25 cellular contexts compared by ENCODE assay signal in the genomic region with DNA sequence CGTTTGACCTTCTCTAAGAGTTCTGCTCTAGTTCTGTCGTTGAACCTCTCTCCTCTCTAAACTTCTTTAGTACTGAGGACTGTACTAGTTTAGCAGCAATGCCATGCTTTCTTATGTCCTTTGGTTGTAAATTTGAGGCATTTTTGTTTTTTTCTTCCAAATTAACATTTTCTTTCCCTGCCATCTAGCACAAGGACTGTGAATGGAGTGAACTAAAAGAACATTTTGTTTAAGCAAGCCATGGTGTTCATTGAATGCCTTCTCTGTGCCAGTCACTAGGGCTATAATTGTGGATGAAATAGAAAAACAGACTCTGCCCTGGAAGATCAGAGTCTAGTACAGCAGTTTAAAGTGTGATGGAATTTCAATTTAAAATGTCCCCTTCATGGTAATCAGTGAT.
"Had no signal": no experiment of that assay in that cellular context is flagged by ENCODE, and none has a peak within 500 bp of the region (broad histone marks: within the 10 kb centered on the region; RNA-seq: fewer than 3 reads in every experiment).

No MANE protein-coding gene starts in this region.

- H3K27ac ChIP-seq: foreskin keratinocyte, sigmoid colon, stomach, thoracic aorta, upper lobe of left lung, VCaP had no signal

- H3K27me3 ChIP-seq: foreskin keratinocyte, sigmoid colon, stomach, upper lobe of left lung had no signal

- H3K27ac Mint-ChIP-seq: activated CD4-positive, alpha-beta memory T cell treated with anti-CD3 and anti-CD28 coated beads, Interleukin-2, amount 10 ng/mL, durations not matched to agents 7 days and 5 days; activated CD4-positive, alpha-beta T cell treated with anti-CD3 and anti-CD28 coated beads, Interleukin-2, amount 10 ng/mL, durations not matched to agents 24 days and 14 days; activated naive CD4-positive, alpha-beta T cell treated with anti-CD3 and anti-CD28 coated beads for 36 hours; activated T-cell treated with anti-CD3 and anti-CD28 coated beads, Interleukin-2, amount 50 U/mL, for 72 hours; memory B cell; stimulated activated memory B cell treated with anti-CD40 and anti-IgM and Interleukin-4, amounts not matched to agents 10 μg/mL and 1 μg/mL and 100 μg/mL, for 72 hours; T-cell; T-helper 2 cell treated with Interferon-gamma antibody and Interleukin-4, amounts not matched to agents 5 μg/mL and 100 μg/mL, for 36 hours had no signal

- H3K27me3 Mint-ChIP-seq: activated CD4-positive, alpha-beta memory T cell treated with anti-CD3 and anti-CD28 coated beads, Interleukin-2, amount 10 ng/mL, durations not matched to agents 7 days and 5 days; activated CD4-positive, alpha-beta T cell treated with anti-CD3 and anti-CD28 coated beads, Interleukin-2, amount 10 ng/mL, durations not matched to agents 24 days and 14 days; brain; memory B cell; stimulated activated memory B cell treated with anti-CD40 and anti-IgM and Interleukin-4, amounts not matched to agents 10 μg/mL and 1 μg/mL and 100 μg/mL, for 72 hours; T-cell had no signal

- H3K4me1 ChIP-seq: sigmoid colon had no signal

- H3K9me3 Mint-ChIP-seq: activated CD4-positive, alpha-beta memory T cell treated with anti-CD3 and anti-CD28 coated beads, Interleukin-2, amount 10 ng/mL, durations not matched to agents 7 days and 5 days; activated naive CD4-positive, alpha-beta T cell treated with anti-CD3 and anti-CD28 coated beads for 36 hours; activated T-cell treated with anti-CD3 and anti-CD28 coated beads, Interleukin-2, amount 50 U/mL, for 72 hours; brain; memory B cell; stimulated activated memory B cell treated with anti-CD40 and anti-IgM and Interleukin-4, amounts not matched to agents 10 μg/mL and 1 μg/mL and 100 μg/mL, for 72 hours; T-cell; T-helper 2 cell treated with Interferon-gamma antibody and Interleukin-4, amounts not matched to agents 5 μg/mL and 100 μg/mL, for 36 hours had no signal

- H3K4me3 ChIP-seq: sigmoid colon, smooth muscle cell, stomach, thoracic aorta, upper lobe of left lung had no signal

- H3K4me2 ChIP-seq: smooth muscle cell had no signal

- ATAC-seq: activated CD4-positive, CD25-positive, alpha-beta regulatory T cell treated with anti-CD3 and anti-CD28 coated beads, Interleukin-2, amount 50 U/mL, for 24 hours; activated T-cell treated with anti-CD3 and anti-CD28 coated beads, Interleukin-2, amount 50 U/mL, for 72 hours; foreskin keratinocyte; left cardiac atrium; stimulated activated memory B cell treated with anti-CD40 and anti-IgM and Interleukin-4, amounts not matched to agents 10 μg/mL and 1 μg/mL and 100 μg/mL, for 72 hours; T-cell had no signal

- DNase-seq: activated CD4-positive, alpha-beta memory T cell treated with anti-CD3 and anti-CD28 coated beads, Interleukin-2, amount 10 ng/mL, durations not matched to agents 7 days and 5 days; activated CD4-positive, alpha-beta T cell treated with anti-CD3 and anti-CD28 coated beads, Interleukin-2, amount 10 ng/mL, durations not matched to agents 24 days and 14 days; activated effector memory CD4-positive, alpha-beta T cell treated with Interleukin-2 at 50 U/mL for 16 hours; activated naive CD4-positive, alpha-beta T cell treated with anti-CD3 and anti-CD28 coated beads for 36 hours; activated T-cell treated with anti-CD3 and anti-CD28 coated beads, Interleukin-2, amount 50 U/mL, for 72 hours; aorta; dermis blood vessel endothelial cell; effector memory CD4-positive, alpha-beta T cell; foreskin keratinocyte; left cardiac atrium; posterior cingulate gyrus; retina; sigmoid colon; stimulated activated CD4-positive, alpha-beta T cell treated with anti-CD3 and anti-CD28 coated beads, Interleukin-15, amount 100 ng/mL, for 24 hours; stomach; T-cell; upper lobe of left lung had no signal

- H3K9me3 ChIP-seq: sigmoid colon, stomach, thoracic aorta, upper lobe of left lung had no signal

- H3K4me3 Mint-ChIP-seq: activated CD4-positive, alpha-beta memory T cell treated with anti-CD3 and anti-CD28 coated beads, Interleukin-2, amount 10 ng/mL, durations not matched to agents 7 days and 5 days; activated CD4-positive, alpha-beta T cell treated with anti-CD3 and anti-CD28 coated beads, Interleukin-2, amount 10 ng/mL, durations not matched to agents 24 days and 14 days; activated naive CD4-positive, alpha-beta T cell treated with anti-CD3 and anti-CD28 coated beads for 36 hours; activated T-cell treated with anti-CD3 and anti-CD28 coated beads, Interleukin-2, amount 50 U/mL, for 72 hours; memory B cell; stimulated activated memory B cell treated with anti-CD40 and anti-IgM and Interleukin-4, amounts not matched to agents 10 μg/mL and 1 μg/mL and 100 μg/mL, for 72 hours; T-cell; T-helper 2 cell treated with Interferon-gamma antibody and Interleukin-4, amounts not matched to agents 5 μg/mL and 100 μg/mL, for 36 hours had no signal
